16 cellular contexts compared by ENCODE assay signal in genomic region chr4:123748806-123749205, GRCh38.
"Had no signal": no experiment of that assay in that cellular context is flagged by ENCODE, and none has a peak within 500 bp of the region (broad histone marks: within the 10 kb centered on the region; RNA-seq: fewer than 3 reads in every experiment).

No MANE protein-coding gene starts in this region.

- ATAC-seq: activated CD4-positive, CD25-positive, alpha-beta regulatory T cell treated with anti-CD3 and anti-CD28 coated beads, Interleukin-2, amount 50 U/mL, for 24 hours; pancreas; stimulated activated naive B cell treated with anti-CD40 and anti-IgM and Interleukin-4, amounts not matched to agents 10 μg/mL and 1 μg/mL and 100 μg/mL, for 72 hours; T-helper 17 cell had no signal

- H3K9me3 ChIP-seq: adrenal gland, pancreas, transverse colon had no signal

- H3K27me3 ChIP-seq: adrenal gland, pancreas, transverse colon had no signal

- H3K4me3 ChIP-seq: adrenal gland, pancreas, SK-N-MC, transverse colon had no signal

- H3K27ac ChIP-seq: pancreas, SK-N-MC, transverse colon had no signal

- DNase-seq: activated CD4-positive, alpha-beta T cell treated with anti-CD3 and anti-CD28 coated beads, Interleukin-2, amount 50 U/mL, for 4 hours; activated naive CD4-positive, alpha-beta T cell treated with anti-CD3 and anti-CD28 coated beads, Interleukin-2, amount 50 U/mL, for 16 hours; activated T-cell treated with anti-CD3 and anti-CD28 coated beads, Interleukin-2, amount 50 U/mL, for 1 hour; caudate nucleus; cortex of kidney; immature natural killer cell; pancreas; retina; stimulated activated CD4-positive, alpha-beta T cell treated with anti-CD3 and anti-CD28 coated beads, Interleukin-1b, Interleukin-23, amount 100 ng/mL, for 48 hours; stimulated activated naive B cell treated with anti-CD40 and anti-IgM and Interleukin-4, amounts not matched to agents 10 μg/mL and 1 μg/mL and 100 μg/mL, for 72 hours; substantia nigra; T-helper 17 cell; transverse colon had no signal

- H3K36me3 ChIP-seq: adrenal gland, pancreas, transverse colon had no signal
